ENCODE assay signal across 13 cellular contexts in genomic region chr12:110046451-110047187, GRCh38. TPM values are rescaled to one million over a fixed set of nuclear protein-coding genes. Genes with fewer than 3 reads are reported as not detected.
DNase-seq lines count a peak whose midpoint lies in the region; ATAC-seq, FAIRE-seq and TF ChIP-seq lines count a peak whose summit lies in the region.
"Had no signal": no experiment of that assay in that cellular context is flagged by ENCODE, and none has a peak within 500 bp of the region (broad histone marks: within the 10 kb centered on the region; RNA-seq: fewer than 3 reads in every experiment).

No MANE protein-coding gene starts in this region.

- no TSS peak for BruUV-seq in HepG2 (replicated peaks; lab: Mats Ljungman, UMichigan)

- no peaks in the 10 kb centered on the region for H3K27me3 Mint-ChIP-seq in activated T-helper 2 cell treated with anti-CD3 and anti-CD28 coated beads, Interferon-gamma antibody, Interleukin-2, Interleukin-4, amounts not matched to agents 10 μg/mL and 5 μg/mL and 100 μg/mL, durations not matched to agents 14 hours and 24 hours and 36 hours (ENCODE audit: low read depth)

- H3K27ac Mint-ChIP-seq in activated T-helper 2 cell treated with anti-CD3 and anti-CD28 coated beads, Interferon-gamma antibody, Interleukin-2, Interleukin-4, amounts not matched to agents 10 μg/mL and 5 μg/mL and 100 μg/mL, durations not matched to agents 14 hours and 24 hours and 36 hours, result no peak overlapping the region

- no peaks in the 10 kb centered on the region for H3K9me3 Mint-ChIP-seq in activated T-helper 2 cell treated with anti-CD3 and anti-CD28 coated beads, Interferon-gamma antibody, Interleukin-2, Interleukin-4, amounts not matched to agents 10 μg/mL and 5 μg/mL and 100 μg/mL, durations not matched to agents 14 hours and 24 hours and 36 hours

- no peaks in the 10 kb centered on the region for H4K20me1 ChIP-seq in HepG2 (ENCODE audit: insufficient read depth, low read length)

- H3K27ac ChIP-seq in HEK293 (ENCODE audit: extremely low read depth, low read depth, low read length), result no peak overlapping the region
- peak overlapping the region; percentile 77 for H3K27ac ChIP-seq in HepG2 (ENCODE audit: extremely low read length, insufficient read depth, low read length)
- no peak overlapping the region for H3K27ac ChIP-seq in transverse colon
- H3K27ac ChIP-seq: adrenal gland had no signal

- peak overlapping the region; percentile 82 for H3K9ac ChIP-seq in HepG2 (ENCODE audit: insufficient read depth, low read depth, low read length)

- H3K36me3 ChIP-seq in HEK293 (ENCODE audit: control insufficient read depth in 2 of 2, insufficient read depth in 1 of 2, low read length in 2 of 2) (peaks cover 0 to 13% of the 10 kb centered on the region in 2 experiments; a peak in 2 of 3 replicates), HepG2 (replicated peaks in 1 of 2; ENCODE audit: control insufficient read depth in 1 of 2, insufficient read depth in 2 of 2, low read length in 2 of 2) (peaks cover under 1 to 10% of the 10 kb centered on the region in 2 experiments), transverse colon (no peaks in the 10 kb centered on the region)
- H3K36me3 ChIP-seq: HAP-1 had no signal

- H2AFZ ChIP-seq in HepG2 (ENCODE audit: low read length), result no peak overlapping the region

- no peak for DNase-seq in AG10803 (ENCODE audit: low read depth)
- DNase-seq in activated T-helper 2 cell treated with anti-CD3 and anti-CD28 coated beads, Interferon-gamma antibody, Interleukin-2, Interleukin-4, amounts not matched to agents 10 μg/mL and 5 μg/mL and 100 μg/mL, durations not matched to agents 14 hours and 24 hours and 36 hours (ENCODE audit: low spot score), result no peak
- peak; percentile 35 for DNase-seq in HepG2 (ENCODE audit: low spot score)
- DNase-seq in putamen (ENCODE audit: low spot score), result no peak
- no peak for DNase-seq in transverse colon
- DNase-seq in GM13976 (ENCODE audit: low spot score), result no peak
- no peak for DNase-seq in NCI-H2196 treated with DMSO at 0.1 percent for 48 hours (lab: John Stamatoyannopoulos, UW; ENCODE audit: unreplicated experiment)
- DNase-seq: adrenal gland, NCI-H226, small intestine, T1000 had no signal

- no peak for ATAC-seq in HepG2

- H3K4me1 ChIP-seq in HEK293 (ENCODE audit: control insufficient read depth, insufficient read depth, low read length) (no peaks in the 10 kb centered on the region; the same call in 1 of the 2 replicates), HepG2 (ENCODE audit: insufficient read depth, low read length) (peaks cover 44% of the 10 kb centered on the region), transverse colon (peaks cover 9 to 35% (median 14%) of the 10 kb centered on the region in 4 donors)

- H3K36me3 Mint-ChIP-seq in activated T-helper 2 cell treated with anti-CD3 and anti-CD28 coated beads, Interferon-gamma antibody, Interleukin-2, Interleukin-4, amounts not matched to agents 10 μg/mL and 5 μg/mL and 100 μg/mL, durations not matched to agents 14 hours and 24 hours and 36 hours (ENCODE audit: low read depth), result peaks cover 39% of the 10 kb centered on the region

- peak overlapping the region; percentile 20; the same call in 1 of the 2 replicates for H3K4me3 ChIP-seq in AG10803 (ENCODE audit: low read length)
- no peak overlapping the region for H3K4me3 ChIP-seq in HEK293 (ENCODE audit: low read depth, low read length)
- peak overlapping the region; percentile 73 to 90 (median 89); a peak in 5 of 6 replicates for H3K4me3 ChIP-seq in HepG2 (replicated peaks in 1 of 3; ENCODE audit: insufficient read depth in 1 of 3, low read depth in 2 of 3, low read length in 3 of 3)
- H3K4me3 ChIP-seq in transverse colon, result no peak overlapping the region

- CTCF ChIA-PET in HEK293 (lab: Yijun Ruan, JAX), result interaction anchor here (0.8 kb wide), 1 partner anchor 779 kb away, joined by 3 read pairs; no protein-coding TSS in a partner anchor
- CTCF ChIA-PET in HepG2 (lab: Yijun Ruan, JAX; ENCODE audit: low intra/inter-chr PET ratio, low total read pairs), result no interaction called here

- peak overlapping the region; percentile 83 for H3K4me2 ChIP-seq in HepG2 (ENCODE audit: low read depth, low read length)

- TF ChIP-seq POLR2A in HepG2 (IDR thresholded peaks at IDR 0.05; ENCODE audit: insufficient read depth in 1 of 2, low read depth in 2 of 2, low read length in 2 of 2), result no peak
- TF ChIP-seq POLR2A in transverse colon (IDR thresholded peaks at IDR 0.05), result no peak

- H3K9me3 ChIP-seq in HEK293 (ENCODE audit: control insufficient read depth, insufficient read depth, low read depth, low read length) (no peaks in the 10 kb centered on the region), HepG2 (ENCODE audit: low read length) (no peaks in the 10 kb centered on the region), transverse colon (no peaks in the 10 kb centered on the region)
- H3K9me3 ChIP-seq: adrenal gland, HAP-1 had no signal

- TF ChIP-seq EP300 in HepG2 (IDR thresholded peaks at IDR 0.05; ENCODE audit: low read depth in 2 of 2, low read length in 2 of 2) (no peak; a peak in 1 of 4 replicates), HepG2 (CRISPR knock-in tag; IDR thresholded peaks at IDR 0.05; ENCODE audit: borderline replicate concordance) (no peak), transverse colon (IDR thresholded peaks at IDR 0.05; ENCODE audit: low read depth) (no peak)

- TF ChIP-seq RAD21 in HepG2 (CRISPR knock-in tag; IDR thresholded peaks at IDR 0.05), result no peak

- H3K79me2 ChIP-seq in HepG2 (ENCODE audit: insufficient read depth, low read length), result peaks cover 32% of the 10 kb centered on the region

- in situ Hi-C loops in HepG2 (cut with HindIII; ENCODE audit: extremely low pct_ligation_motif_present, low pct_unique_long_range_greater_than_20kb), result no loop called here
- in situ Hi-C loops in transverse colon (cut with MboI; ENCODE audit: low pct_ligation_motif_present in 1 of 4, low pct_unique_long_range_greater_than_20kb in 1 of 4, low sequenced_read_pairs in 3 of 4), result no loop called here
- in situ Hi-C loops in GM13976 (cut with MboI; ENCODE audit: low sequenced_read_pairs, unreplicated experiment), result no loop called here

- intact Hi-C loops in activated T-helper 2 cell treated with anti-CD3 and anti-CD28 coated beads, Interferon-gamma antibody, Interleukin-2, Interleukin-4, amounts not matched to agents 10 μg/mL and 5 μg/mL and 100 μg/mL, durations not matched to agents 14 hours and 24 hours and 36 hours (cut with micrococcal nuclease), result loop anchor here (5.0 kb wide), 1 partner anchor 49 kb away; the partner anchor contains the start of genes ANKRD13A and GIT2
- intact Hi-C loops in HepG2 (cut with micrococcal nuclease; ENCODE audit: unreplicated experiment), result no loop called here
- intact Hi-C loops in transverse colon (cut with DNase I; ENCODE audit: low total_unique reads), result no loop called here

- no peak for TF ChIP-seq CTCF in AG10803 (conservative IDR thresholded peaks at IDR 0.05; ENCODE audit: low read length)
- TF ChIP-seq CTCF in HEK293 (tag by site-specific recombination; IDR thresholded peaks at IDR 0.05), result no peak
- TF ChIP-seq CTCF in HepG2 (CRISPR knock-in tag; IDR thresholded peaks at IDR 0.05), result no peak
- no peak for TF ChIP-seq CTCF in transverse colon (IDR thresholded peaks at IDR 0.05)
- TF ChIP-seq CTCF in GM13976 (IDR thresholded peaks at IDR 0.05; ENCODE audit: borderline replicate concordance, control extremely low read depth, extremely low read depth, insufficient read depth, missing control alignments), result no peak

- H3K4me3 Mint-ChIP-seq in activated T-helper 2 cell treated with anti-CD3 and anti-CD28 coated beads, Interferon-gamma antibody, Interleukin-2, Interleukin-4, amounts not matched to agents 10 μg/mL and 5 μg/mL and 100 μg/mL, durations not matched to agents 14 hours and 24 hours and 36 hours (ENCODE audit: low read depth), result peak overlapping the region; percentile 69

- FAIRE-seq in HepG2 (lab: Jason Lieb, UNC), result peak; percentile 78
- FAIRE-seq: small intestine had no signal

- 52% methylated on average over 8 of the region's 8 CpGs for WGBS in HepG2 (ENCODE audit: low lambda C conversion rate)
- WGBS in transverse colon (ENCODE audit: low coverage in 1 of 2), 2 donors, result 87 to 90% methylated on average over 3 to 8 of the region's 8 CpGs

- H3K27me3 ChIP-seq in HepG2 (ENCODE audit: control insufficient read depth in 1 of 2, insufficient read depth in 2 of 2, low read length in 2 of 2) (no peaks in the 10 kb centered on the region), transverse colon (no peaks in the 10 kb centered on the region)
- H3K27me3 ChIP-seq: adrenal gland had no signal

- peaks cover 49% of the 10 kb centered on the region for H3K4me1 Mint-ChIP-seq in activated T-helper 2 cell treated with anti-CD3 and anti-CD28 coated beads, Interferon-gamma antibody, Interleukin-2, Interleukin-4, amounts not matched to agents 10 μg/mL and 5 μg/mL and 100 μg/mL, durations not matched to agents 14 hours and 24 hours and 36 hours (ENCODE audit: low read depth)

- POLR2A ChIA-PET in HEK293 (lab: Yijun Ruan, JAX) (interaction anchor here (0.6 to 1.2 kb wide), 2 partner anchors 9 to 752 kb away, joined by 4 to 6 read pairs; no protein-coding TSS in a partner anchor), HepG2 (lab: Yijun Ruan, JAX) (interaction anchor here (0.7 to 2.1 kb wide), 6 partner anchors 11 to 47 kb away, joined by 3 to 12 read pairs (median 4); partner anchors contain the start of gene ANKRD13A)

RNA-seq across cellular contexts. Expression of gene C12orf76, which starts 1.7 kb away (rescaled TPM):
- total RNA-seq in activated T-helper 2 cell treated with anti-CD3 and anti-CD28 coated beads, Interferon-gamma antibody, Interleukin-2, Interleukin-4, amounts not matched to agents 10 μg/mL and 5 μg/mL and 100 μg/mL, durations not matched to agents 14 hours and 24 hours and 36 hours, result 24.8 and 25.2 TPM in 2 replicates
- total RNA-seq in HepG2 (2016; rRNA removed; fragmentation: Illumina TruSeq; extraction: Trizol) (15.8 and 16.9 TPM in 2 replicates), transverse colon (10 to 100 TPM in 2 of 4 donors, 1 to 10 TPM in 1, not detected in 1; 9.3 to 11.0 (median 10.1) TPM)
- total RNA-seq in HepG2 (2016; cell fraction: cytosol; rRNA removed; fragmentation: Illumina TruSeq; extraction: Trizol; ENCODE audit: low read depth), result 6.8 and 8.8 TPM in 2 replicates
- 13.7 and 15.4 TPM in 2 replicates for total RNA-seq in HepG2 (2016; cell fraction: insoluble cytoplasmic fraction; rRNA removed; fragmentation: Illumina TruSeq; extraction: Trizol)
- total RNA-seq in HepG2 (2016; cell fraction: membrane; rRNA removed; fragmentation: Illumina TruSeq; extraction: Trizol), result 17.6 and 19.4 TPM in 2 replicates
- total RNA-seq in HepG2 (2016; cell fraction: nucleus; rRNA removed; fragmentation: Illumina TruSeq; extraction: Trizol), result 13.3 and 15.3 TPM in 2 replicates
- polyA plus RNA-seq in HepG2 (2011; rRNA removed), result 38.4 and 40.6 TPM in 2 replicates
- 34.5 and 40.6 TPM in 2 replicates for polyA plus RNA-seq in HepG2 (2011; cell fraction: cytosol; rRNA removed)
- polyA plus RNA-seq in HepG2 (2011; cell fraction: nucleus; rRNA removed), result 18.0 and 31.2 TPM in 2 replicates
- 33.1 and 35.3 TPM in 2 replicates for polyA plus RNA-seq in HepG2 (2012)
- 9.1 and 11.1 TPM in 2 replicates for polyA plus RNA-seq in HepG2 (2016; cell fraction: cytosol; fragmentation: Illumina TruSeq; extraction: Trizol; ENCODE audit: low read depth)
- 14.2 and 15.0 TPM in 2 replicates for polyA plus RNA-seq in HepG2 (2016; cell fraction: insoluble cytoplasmic fraction; fragmentation: Illumina TruSeq; extraction: Trizol; ENCODE audit: low read depth)
- polyA plus RNA-seq in HepG2 (2016; cell fraction: membrane; fragmentation: Illumina TruSeq; extraction: Trizol; ENCODE audit: low read depth), result 15.2 and 16.5 TPM in 2 replicates
- 31.0 and 32.0 TPM in 2 replicates for polyA plus RNA-seq in HepG2 (2016; cell fraction: nucleus; fragmentation: Illumina TruSeq; extraction: Trizol; ENCODE audit: insufficient read depth, low read depth)
- polyA minus RNA-seq in HepG2 (2011; rRNA and poly(A)+ RNA removed; ENCODE audit: low replicate concordance), result 7.5 and 15.0 TPM in 2 replicates
- polyA minus RNA-seq in HepG2 (2011; cell fraction: cytosol; rRNA and poly(A)+ RNA removed), result 17.7 and 19.8 TPM in 2 replicates
- polyA minus RNA-seq in HepG2 (2011; cell fraction: nucleus; rRNA and poly(A)+ RNA removed), result 12.7 and 15.9 TPM in 2 replicates

RNA-seq across cellular contexts. Expression of gene ANKRD13A, which starts 47.4 kb away (rescaled TPM):
- 53.3 and 59.9 TPM in 2 replicates for total RNA-seq in activated T-helper 2 cell treated with anti-CD3 and anti-CD28 coated beads, Interferon-gamma antibody, Interleukin-2, Interleukin-4, amounts not matched to agents 10 μg/mL and 5 μg/mL and 100 μg/mL, durations not matched to agents 14 hours and 24 hours and 36 hours
- total RNA-seq in HepG2 (2016; rRNA removed; fragmentation: Illumina TruSeq; extraction: Trizol), result 34.1 and 40.7 TPM in 2 replicates
- 19.2 and 22.0 TPM in 2 replicates for total RNA-seq in HepG2 (2016; cell fraction: cytosol; rRNA removed; fragmentation: Illumina TruSeq; extraction: Trizol; ENCODE audit: low read depth)
- 35.8 and 44.1 TPM in 2 replicates for total RNA-seq in HepG2 (2016; cell fraction: insoluble cytoplasmic fraction; rRNA removed; fragmentation: Illumina TruSeq; extraction: Trizol)
- 36.6 and 37.4 TPM in 2 replicates for total RNA-seq in HepG2 (2016; cell fraction: membrane; rRNA removed; fragmentation: Illumina TruSeq; extraction: Trizol)
- 27.2 and 29.0 TPM in 2 replicates for total RNA-seq in HepG2 (2016; cell fraction: nucleus; rRNA removed; fragmentation: Illumina TruSeq; extraction: Trizol)
- 41.6 and 51.0 TPM in 2 replicates for polyA plus RNA-seq in HepG2 (2011; rRNA removed)
- 36.8 and 47.0 TPM in 2 replicates for polyA plus RNA-seq in HepG2 (2011; cell fraction: cytosol; rRNA removed)
- 90.0 and 92.3 TPM in 2 replicates for polyA plus RNA-seq in HepG2 (2011; cell fraction: nucleus; rRNA removed)
- polyA plus RNA-seq in HepG2 (2012), result 36.3 and 37.0 TPM in 2 replicates
- 6.9 and 7.4 TPM in 2 replicates for polyA plus RNA-seq in HepG2 (2016; cell fraction: cytosol; fragmentation: Illumina TruSeq; extraction: Trizol; ENCODE audit: low read depth)
- 32.2 and 35.3 TPM in 2 replicates for polyA plus RNA-seq in HepG2 (2016; cell fraction: insoluble cytoplasmic fraction; fragmentation: Illumina TruSeq; extraction: Trizol; ENCODE audit: low read depth)
- 19.0 and 20.8 TPM in 2 replicates for polyA plus RNA-seq in HepG2 (2016; cell fraction: membrane; fragmentation: Illumina TruSeq; extraction: Trizol; ENCODE audit: low read depth)
- polyA plus RNA-seq in HepG2 (2016; cell fraction: nucleus; fragmentation: Illumina TruSeq; extraction: Trizol; ENCODE audit: insufficient read depth, low read depth), result 53.7 and 57.1 TPM in 2 replicates
- polyA minus RNA-seq in HepG2 (2011; rRNA and poly(A)+ RNA removed; ENCODE audit: low replicate concordance), result 40.3 and 72.5 TPM in 2 replicates
- 27.5 and 31.2 TPM in 2 replicates for polyA minus RNA-seq in HepG2 (2011; cell fraction: cytosol; rRNA and poly(A)+ RNA removed)
- polyA minus RNA-seq in HepG2 (2011; cell fraction: nucleus; rRNA and poly(A)+ RNA removed), result 41.3 and 58.9 TPM in 2 replicates
- 100 to 1,000 TPM in 3 of 4 donors, 10 to 100 TPM in 1; 96.1 to 189 (median 115) TPM for total RNA-seq in transverse colon

RNA-seq across cellular contexts. Expression of gene GIT2, which starts 50.5 kb away (rescaled TPM):
- 71.1 and 72.3 TPM in 2 replicates for total RNA-seq in activated T-helper 2 cell treated with anti-CD3 and anti-CD28 coated beads, Interferon-gamma antibody, Interleukin-2, Interleukin-4, amounts not matched to agents 10 μg/mL and 5 μg/mL and 100 μg/mL, durations not matched to agents 14 hours and 24 hours and 36 hours
- total RNA-seq in HepG2 (2016; rRNA removed; fragmentation: Illumina TruSeq; extraction: Trizol) (15.2 and 18.4 TPM in 2 replicates), transverse colon (10 to 100 TPM; 25.3 to 64.0 (median 44.0) TPM)
- total RNA-seq in HepG2 (2016; cell fraction: cytosol; rRNA removed; fragmentation: Illumina TruSeq; extraction: Trizol; ENCODE audit: low read depth), result 6.4 and 7.3 TPM in 2 replicates
- total RNA-seq in HepG2 (2016; cell fraction: insoluble cytoplasmic fraction; rRNA removed; fragmentation: Illumina TruSeq; extraction: Trizol), result 14.1 and 17.8 TPM in 2 replicates
- total RNA-seq in HepG2 (2016; cell fraction: membrane; rRNA removed; fragmentation: Illumina TruSeq; extraction: Trizol), result 9.0 and 9.5 TPM in 2 replicates
- total RNA-seq in HepG2 (2016; cell fraction: nucleus; rRNA removed; fragmentation: Illumina TruSeq; extraction: Trizol), result 31.9 and 34.5 TPM in 2 replicates
- 18.7 and 19.8 TPM in 2 replicates for polyA plus RNA-seq in HepG2 (2011; rRNA removed)
- 9.5 and 12.3 TPM in 2 replicates for polyA plus RNA-seq in HepG2 (2011; cell fraction: cytosol; rRNA removed)
- 50.5 and 56.5 TPM in 2 replicates for polyA plus RNA-seq in HepG2 (2011; cell fraction: nucleus; rRNA removed)
- 14.5 and 15.2 TPM in 2 replicates for polyA plus RNA-seq in HepG2 (2012)
- polyA plus RNA-seq in HepG2 (2016; cell fraction: cytosol; fragmentation: Illumina TruSeq; extraction: Trizol; ENCODE audit: low read depth), result 0.65 and 0.83 TPM in 2 replicates
- polyA plus RNA-seq in HepG2 (2016; cell fraction: insoluble cytoplasmic fraction; fragmentation: Illumina TruSeq; extraction: Trizol; ENCODE audit: low read depth), result 11.7 and 12.8 TPM in 2 replicates
- 2.2 and 2.5 TPM in 2 replicates for polyA plus RNA-seq in HepG2 (2016; cell fraction: membrane; fragmentation: Illumina TruSeq; extraction: Trizol; ENCODE audit: low read depth)
- polyA plus RNA-seq in HepG2 (2016; cell fraction: nucleus; fragmentation: Illumina TruSeq; extraction: Trizol; ENCODE audit: insufficient read depth, low read depth), result 59.1 and 66.0 TPM in 2 replicates
- 26.7 and 35.9 TPM in 2 replicates for polyA minus RNA-seq in HepG2 (2011; rRNA and poly(A)+ RNA removed; ENCODE audit: low replicate concordance)
- 11.9 and 13.6 TPM in 2 replicates for polyA minus RNA-seq in HepG2 (2011; cell fraction: cytosol; rRNA and poly(A)+ RNA removed)
- polyA minus RNA-seq in HepG2 (2011; cell fraction: nucleus; rRNA and poly(A)+ RNA removed), result 90.6 and 102 TPM in 2 replicates

Comparison
In these comparisons a context has a peak if more than half of its experiments do, and no peak if none do; other contexts are left out.
1. H3K4me3 ChIP-seq: peak in AG10803 (single experiment) and HepG2 (3 of 3); none in HEK293 (single experiment) and transverse colon (0 of 4).